Comparison of ENCODE assay signal across 2 cellular contexts in the genomic region with DNA sequence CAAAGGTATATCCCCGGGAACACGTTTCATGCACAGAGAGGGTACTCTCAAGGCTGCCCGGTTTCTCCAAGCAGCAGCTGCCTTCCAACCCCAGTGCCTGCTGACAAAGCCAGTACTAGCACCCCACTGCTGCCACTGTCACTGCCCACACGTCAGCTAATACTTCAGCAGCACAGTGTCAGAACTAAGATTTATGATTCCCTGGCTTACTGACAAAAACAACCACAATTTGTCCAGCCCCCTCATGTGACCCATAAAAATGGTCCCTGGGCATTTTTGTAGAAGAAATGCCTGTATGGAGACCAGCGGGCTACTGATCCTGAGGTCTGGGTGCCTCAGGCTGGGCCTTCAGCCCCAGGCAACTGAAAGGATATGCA.
TF ChIP-seq lines count a peak whose summit lies in the region.

No MANE protein-coding gene starts in this region.

TF ChIP-seq in WTC11, 78 proteins besides CTCF, POLR2A, EP300 and RAD21:
- TF ChIP-seq, protein P1, sequence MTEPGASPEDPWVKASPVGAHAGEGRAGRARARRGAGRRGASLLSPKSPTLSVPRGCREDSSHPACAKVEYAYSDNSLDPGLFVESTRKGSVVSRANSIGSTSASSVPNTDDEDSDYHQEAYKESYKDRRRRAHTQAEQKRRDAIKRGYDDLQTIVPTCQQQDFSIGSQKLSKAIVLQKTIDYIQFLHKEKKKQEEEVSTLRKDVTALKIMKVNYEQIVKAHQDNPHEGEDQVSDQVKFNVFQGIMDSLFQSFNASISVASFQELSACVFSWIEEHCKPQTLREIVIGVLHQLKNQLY (CRISPR knock-in tag; IDR thresholded peaks at IDR 0.05), result no peak
- TF ChIP-seq, protein P2, sequence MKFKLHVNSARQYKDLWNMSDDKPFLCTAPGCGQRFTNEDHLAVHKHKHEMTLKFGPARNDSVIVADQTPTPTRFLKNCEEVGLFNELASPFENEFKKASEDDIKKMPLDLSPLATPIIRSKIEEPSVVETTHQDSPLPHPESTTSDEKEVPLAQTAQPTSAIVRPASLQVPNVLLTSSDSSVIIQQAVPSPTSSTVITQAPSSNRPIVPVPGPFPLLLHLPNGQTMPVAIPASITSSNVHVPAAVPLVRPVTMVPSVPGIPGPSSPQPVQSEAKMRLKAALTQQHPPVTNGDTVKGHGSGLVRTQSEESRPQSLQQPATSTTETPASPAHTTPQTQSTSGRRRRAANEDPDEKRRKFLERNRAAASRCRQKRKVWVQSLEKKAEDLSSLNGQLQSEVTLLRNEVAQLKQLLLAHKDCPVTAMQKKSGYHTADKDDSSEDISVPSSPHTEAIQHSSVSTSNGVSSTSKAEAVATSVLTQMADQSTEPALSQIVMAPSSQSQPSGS (CRISPR knock-in tag; IDR thresholded peaks at IDR 0.05; ENCODE audit: borderline replicate concordance, low read depth), result no peak
- TF ChIP-seq NFATC4 (CRISPR knock-in tag; IDR thresholded peaks at IDR 0.05) (no peak), ELF4 (CRISPR knock-in tag; IDR thresholded peaks at IDR 0.05; ENCODE audit: low read depth) (no peak), TEAD1 (CRISPR knock-in tag; IDR thresholded peaks at IDR 0.05) (no peak), ETV6 (CRISPR knock-in tag; IDR thresholded peaks at IDR 0.05) (no peak), IRF2 (CRISPR knock-in tag; IDR thresholded peaks at IDR 0.05; ENCODE audit: borderline replicate concordance, low read depth) (no peak), EMX1 (CRISPR knock-in tag; IDR thresholded peaks at IDR 0.05) (no peak), FOXJ3 (CRISPR knock-in tag; IDR thresholded peaks at IDR 0.05; ENCODE audit: borderline replicate concordance) (no peak), JAZF1 (CRISPR knock-in tag; IDR thresholded peaks at IDR 0.05) (no peak), TP53 (CRISPR knock-in tag; IDR thresholded peaks at IDR 0.05) (no peak)
- TF ChIP-seq, protein P3, sequence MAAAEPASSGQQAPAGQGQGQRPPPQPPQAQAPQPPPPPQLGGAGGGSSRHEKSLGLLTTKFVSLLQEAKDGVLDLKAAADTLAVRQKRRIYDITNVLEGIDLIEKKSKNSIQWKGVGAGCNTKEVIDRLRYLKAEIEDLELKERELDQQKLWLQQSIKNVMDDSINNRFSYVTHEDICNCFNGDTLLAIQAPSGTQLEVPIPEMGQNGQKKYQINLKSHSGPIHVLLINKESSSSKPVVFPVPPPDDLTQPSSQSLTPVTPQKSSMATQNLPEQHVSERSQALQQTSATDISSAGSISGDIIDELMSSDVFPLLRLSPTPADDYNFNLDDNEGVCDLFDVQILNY (CRISPR knock-in tag; IDR thresholded peaks at IDR 0.05), result no peak
- TF ChIP-seq, protein P4, sequence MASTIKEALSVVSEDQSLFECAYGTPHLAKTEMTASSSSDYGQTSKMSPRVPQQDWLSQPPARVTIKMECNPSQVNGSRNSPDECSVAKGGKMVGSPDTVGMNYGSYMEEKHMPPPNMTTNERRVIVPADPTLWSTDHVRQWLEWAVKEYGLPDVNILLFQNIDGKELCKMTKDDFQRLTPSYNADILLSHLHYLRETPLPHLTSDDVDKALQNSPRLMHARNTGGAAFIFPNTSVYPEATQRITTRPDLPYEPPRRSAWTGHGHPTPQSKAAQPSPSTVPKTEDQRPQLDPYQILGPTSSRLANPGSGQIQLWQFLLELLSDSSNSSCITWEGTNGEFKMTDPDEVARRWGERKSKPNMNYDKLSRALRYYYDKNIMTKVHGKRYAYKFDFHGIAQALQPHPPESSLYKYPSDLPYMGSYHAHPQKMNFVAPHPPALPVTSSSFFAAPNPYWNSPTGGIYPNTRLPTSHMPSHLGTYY (CRISPR knock-in tag; IDR thresholded peaks at IDR 0.05), result no peak
- TF ChIP-seq, protein P5, sequence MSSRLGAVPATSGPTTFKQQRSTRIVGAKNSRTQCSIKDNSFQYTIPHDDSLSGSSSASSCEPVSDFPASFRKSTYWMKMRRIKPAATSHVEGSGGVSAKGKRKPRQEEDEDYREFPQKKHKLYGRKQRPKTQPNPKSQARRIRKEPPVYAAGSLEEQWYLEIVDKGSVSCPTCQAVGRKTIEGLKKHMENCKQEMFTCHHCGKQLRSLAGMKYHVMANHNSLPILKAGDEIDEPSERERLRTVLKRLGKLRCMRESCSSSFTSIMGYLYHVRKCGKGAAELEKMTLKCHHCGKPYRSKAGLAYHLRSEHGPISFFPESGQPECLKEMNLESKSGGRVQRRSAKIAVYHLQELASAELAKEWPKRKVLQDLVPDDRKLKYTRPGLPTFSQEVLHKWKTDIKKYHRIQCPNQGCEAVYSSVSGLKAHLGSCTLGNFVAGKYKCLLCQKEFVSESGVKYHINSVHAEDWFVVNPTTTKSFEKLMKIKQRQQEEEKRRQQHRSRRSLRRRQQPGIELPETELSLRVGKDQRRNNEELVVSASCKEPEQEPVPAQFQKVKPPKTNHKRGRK (CRISPR knock-in tag; IDR thresholded peaks at IDR 0.05; ENCODE audit: borderline replicate concordance), result no peak
- TF ChIP-seq, protein P6, sequence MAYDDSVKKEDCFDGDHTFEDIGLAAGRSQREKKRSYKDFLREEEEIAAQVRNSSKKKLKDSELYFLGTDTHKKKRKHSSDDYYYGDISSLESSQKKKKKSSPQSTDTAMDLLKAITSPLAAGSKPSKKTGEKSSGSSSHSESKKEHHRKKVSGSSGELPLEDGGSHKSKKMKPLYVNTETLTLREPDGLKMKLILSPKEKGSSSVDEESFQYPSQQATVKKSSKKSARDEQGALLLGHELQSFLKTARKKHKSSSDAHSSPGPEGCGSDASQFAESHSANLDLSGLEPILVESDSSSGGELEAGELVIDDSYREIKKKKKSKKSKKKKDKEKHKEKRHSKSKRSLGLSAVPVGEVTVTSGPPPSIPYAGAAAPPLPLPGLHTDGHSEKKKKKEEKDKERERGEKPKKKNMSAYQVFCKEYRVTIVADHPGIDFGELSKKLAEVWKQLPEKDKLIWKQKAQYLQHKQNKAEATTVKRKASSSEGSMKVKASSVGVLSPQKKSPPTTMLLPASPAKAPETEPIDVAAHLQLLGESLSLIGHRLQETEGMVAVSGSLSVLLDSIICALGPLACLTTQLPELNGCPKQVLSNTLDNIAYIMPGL (CRISPR knock-in tag; IDR thresholded peaks at IDR 0.05), result no peak
- TF ChIP-seq, protein P7, sequence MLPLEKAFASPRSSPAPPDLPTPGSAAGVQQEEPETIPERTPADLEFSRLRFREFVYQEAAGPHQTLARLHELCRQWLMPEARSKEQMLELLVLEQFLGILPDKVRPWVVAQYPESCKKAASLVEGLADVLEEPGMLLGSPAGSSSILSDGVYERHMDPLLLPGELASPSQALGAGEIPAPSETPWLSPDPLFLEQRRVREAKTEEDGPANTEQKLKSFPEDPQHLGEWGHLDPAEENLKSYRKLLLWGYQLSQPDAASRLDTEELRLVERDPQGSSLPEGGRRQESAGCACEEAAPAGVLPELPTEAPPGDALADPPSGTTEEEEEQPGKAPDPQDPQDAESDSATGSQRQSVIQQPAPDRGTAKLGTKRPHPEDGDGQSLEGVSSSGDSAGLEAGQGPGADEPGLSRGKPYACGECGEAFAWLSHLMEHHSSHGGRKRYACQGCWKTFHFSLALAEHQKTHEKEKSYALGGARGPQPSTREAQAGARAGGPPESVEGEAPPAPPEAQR (CRISPR knock-in tag; IDR thresholded peaks at IDR 0.05), result no peak
TF ChIP-seq in WTC11: peak in this region for 0.

TF ChIP-seq in SK-N-SH, 30 proteins besides CTCF, POLR2A, EP300 and RAD21 (continued from another document):
- TF ChIP-seq, protein P8, sequence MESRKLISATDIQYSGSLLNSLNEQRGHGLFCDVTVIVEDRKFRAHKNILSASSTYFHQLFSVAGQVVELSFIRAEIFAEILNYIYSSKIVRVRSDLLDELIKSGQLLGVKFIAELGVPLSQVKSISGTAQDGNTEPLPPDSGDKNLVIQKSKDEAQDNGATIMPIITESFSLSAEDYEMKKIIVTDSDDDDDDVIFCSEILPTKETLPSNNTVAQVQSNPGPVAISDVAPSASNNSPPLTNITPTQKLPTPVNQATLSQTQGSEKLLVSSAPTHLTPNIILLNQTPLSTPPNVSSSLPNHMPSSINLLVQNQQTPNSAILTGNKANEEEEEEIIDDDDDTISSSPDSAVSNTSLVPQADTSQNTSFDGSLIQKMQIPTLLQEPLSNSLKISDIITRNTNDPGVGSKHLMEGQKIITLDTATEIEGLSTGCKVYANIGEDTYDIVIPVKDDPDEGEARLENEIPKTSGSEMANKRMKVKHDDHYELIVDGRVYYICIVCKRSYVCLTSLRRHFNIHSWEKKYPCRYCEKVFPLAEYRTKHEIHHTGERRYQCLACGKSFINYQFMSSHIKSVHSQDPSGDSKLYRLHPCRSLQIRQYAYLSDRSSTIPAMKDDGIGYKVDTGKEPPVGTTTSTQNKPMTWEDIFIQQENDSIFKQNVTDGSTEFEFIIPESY (IDR thresholded peaks at IDR 0.05; ENCODE audit: borderline replicate concordance, low read depth), result no peak
- no peak for TF ChIP-seq SIN3A (IDR thresholded peaks at IDR 0.05; ENCODE audit: borderline replicate concordance, low read depth, low read length)
- TF ChIP-seq TEAD4 (IDR thresholded peaks at IDR 0.05; ENCODE audit: borderline replicate concordance, insufficient read depth), result no peak
- TF ChIP-seq, protein P9, sequence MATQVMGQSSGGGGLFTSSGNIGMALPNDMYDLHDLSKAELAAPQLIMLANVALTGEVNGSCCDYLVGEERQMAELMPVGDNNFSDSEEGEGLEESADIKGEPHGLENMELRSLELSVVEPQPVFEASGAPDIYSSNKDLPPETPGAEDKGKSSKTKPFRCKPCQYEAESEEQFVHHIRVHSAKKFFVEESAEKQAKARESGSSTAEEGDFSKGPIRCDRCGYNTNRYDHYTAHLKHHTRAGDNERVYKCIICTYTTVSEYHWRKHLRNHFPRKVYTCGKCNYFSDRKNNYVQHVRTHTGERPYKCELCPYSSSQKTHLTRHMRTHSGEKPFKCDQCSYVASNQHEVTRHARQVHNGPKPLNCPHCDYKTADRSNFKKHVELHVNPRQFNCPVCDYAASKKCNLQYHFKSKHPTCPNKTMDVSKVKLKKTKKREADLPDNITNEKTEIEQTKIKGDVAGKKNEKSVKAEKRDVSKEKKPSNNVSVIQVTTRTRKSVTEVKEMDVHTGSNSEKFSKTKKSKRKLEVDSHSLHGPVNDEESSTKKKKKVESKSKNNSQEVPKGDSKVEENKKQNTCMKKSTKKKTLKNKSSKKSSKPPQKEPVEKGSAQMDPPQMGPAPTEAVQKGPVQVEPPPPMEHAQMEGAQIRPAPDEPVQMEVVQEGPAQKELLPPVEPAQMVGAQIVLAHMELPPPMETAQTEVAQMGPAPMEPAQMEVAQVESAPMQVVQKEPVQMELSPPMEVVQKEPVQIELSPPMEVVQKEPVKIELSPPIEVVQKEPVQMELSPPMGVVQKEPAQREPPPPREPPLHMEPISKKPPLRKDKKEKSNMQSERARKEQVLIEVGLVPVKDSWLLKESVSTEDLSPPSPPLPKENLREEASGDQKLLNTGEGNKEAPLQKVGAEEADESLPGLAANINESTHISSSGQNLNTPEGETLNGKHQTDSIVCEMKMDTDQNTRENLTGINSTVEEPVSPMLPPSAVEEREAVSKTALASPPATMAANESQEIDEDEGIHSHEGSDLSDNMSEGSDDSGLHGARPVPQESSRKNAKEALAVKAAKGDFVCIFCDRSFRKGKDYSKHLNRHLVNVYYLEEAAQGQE (IDR thresholded peaks at IDR 0.05; ENCODE audit: low read depth, low read length), result no peak
- no peak for TF ChIP-seq POLR2AphosphoS5 (IDR thresholded peaks at IDR 0.05; ENCODE audit: low read depth, low read length)
- TF ChIP-seq FOXJ3 (CRISPR knock-in tag; IDR thresholded peaks at IDR 0.05), result no peak
- no peak for TF ChIP-seq YY1 (IDR thresholded peaks at IDR 0.05; ENCODE audit: low read depth)
- TF ChIP-seq SMC3 (IDR thresholded peaks at IDR 0.05; ENCODE audit: low read depth, low read length), result no peak
- TF ChIP-seq FOXM1 (IDR thresholded peaks at IDR 0.05; ENCODE audit: low read depth), result no peak
- TF ChIP-seq RXRA (IDR thresholded peaks at IDR 0.05; ENCODE audit: borderline replicate concordance, low read depth), result no peak
